In the genomic region with DNA sequence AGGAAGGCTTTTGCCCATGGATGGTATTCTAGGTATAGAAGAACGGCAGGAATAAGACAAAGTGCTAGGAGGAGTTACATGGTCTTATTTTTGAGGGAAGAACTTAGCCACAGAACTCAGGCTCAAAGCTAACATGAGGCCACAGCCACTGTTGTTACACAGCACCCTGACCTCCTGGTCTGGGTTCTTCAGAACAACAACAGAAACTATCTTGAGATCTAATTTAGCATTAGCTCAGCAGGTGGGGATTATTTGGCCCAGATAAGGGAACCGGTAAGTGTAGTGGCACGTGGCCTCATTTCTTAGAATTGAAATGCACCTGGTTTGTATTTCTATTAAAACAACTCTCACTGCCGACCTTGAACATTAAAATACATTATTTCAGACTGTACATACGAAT, we compare ENCODE assay signal across 26 cellular contexts.
"Had no signal": no experiment of that assay in that cellular context is flagged by ENCODE, and none has a peak within 500 bp of the region (broad histone marks: within the 10 kb centered on the region; RNA-seq: fewer than 3 reads in every experiment).

No MANE protein-coding gene starts in this region.

- H3K27me3 ChIP-seq: colonic mucosa, dorsolateral prefrontal cortex, esophagus muscularis mucosa, esophagus squamous epithelium, foreskin keratinocyte, gastrocnemius medialis, gastroesophageal sphincter, heart left ventricle, heart right ventricle, hepatocyte had no signal

- H2AFZ ChIP-seq: hepatocyte had no signal

- H3K79me2 ChIP-seq: hepatocyte had no signal

- H3K4me3 ChIP-seq: colonic mucosa, coronary artery, dorsolateral prefrontal cortex, esophagus muscularis mucosa, esophagus squamous epithelium, gastrocnemius medialis, gastroesophageal sphincter, heart left ventricle, heart right ventricle, hepatocyte had no signal

- ATAC-seq: effector memory CD8-positive, alpha-beta T cell; esophagus mucosa; foreskin keratinocyte; gastrocnemius medialis; gastroesophageal sphincter; heart left ventricle; heart right ventricle had no signal

- H3K4me1 ChIP-seq: colonic mucosa, esophagus squamous epithelium, foreskin keratinocyte, gastrocnemius medialis, gastroesophageal sphincter had no signal

- H3K4me2 ChIP-seq: hepatocyte had no signal

- H3K36me3 ChIP-seq: colonic mucosa, esophagus muscularis mucosa, esophagus squamous epithelium, gastrocnemius medialis, gastroesophageal sphincter, heart left ventricle, heart right ventricle had no signal

- H3K9me3 Mint-ChIP-seq: endodermal cell had no signal

- H3K9me3 ChIP-seq: colonic mucosa, esophagus muscularis mucosa, esophagus squamous epithelium, gastrocnemius medialis, gastroesophageal sphincter, heart left ventricle, heart right ventricle had no signal

- DNase-seq: colonic mucosa; cortex of kidney; dermis blood vessel endothelial cell; dorsolateral prefrontal cortex; effector CD4-positive, alpha-beta T cell; effector CD8-positive, alpha-beta T cell; effector memory CD4-positive, alpha-beta T cell; effector memory CD8-positive, alpha-beta T cell; endodermal cell; erythroblast; esophagus squamous epithelium; foreskin fibroblast; foreskin keratinocyte; foreskin melanocyte; gastrocnemius medialis; glutamatergic neuron; head of caudate nucleus; heart left ventricle; heart right ventricle had no signal

- H3K27ac ChIP-seq: colonic mucosa, coronary artery, dorsolateral prefrontal cortex, epithelial cell of prostate, esophagus muscularis mucosa, esophagus squamous epithelium, foreskin keratinocyte, gastrocnemius medialis, gastroesophageal sphincter, heart left ventricle, heart right ventricle, hepatocyte had no signal

- H3K27me3 Mint-ChIP-seq: dendritic cell treated with granulocyte-macrophage colony-stimulating factor and Interleukin-4, amounts not matched to agents 40 ng/mL and 50 ng/mL, for 4 days; effector memory CD8-positive, alpha-beta T cell had no signal

- H3K27ac Mint-ChIP-seq: dendritic cell treated with granulocyte-macrophage colony-stimulating factor and Interleukin-4, amounts not matched to agents 40 ng/mL and 50 ng/mL, for 4 days; effector memory CD8-positive, alpha-beta T cell; endodermal cell had no signal

- H3K4me3 Mint-ChIP-seq: dendritic cell treated with granulocyte-macrophage colony-stimulating factor and Interleukin-4, amounts not matched to agents 40 ng/mL and 50 ng/mL, for 4 days; effector memory CD8-positive, alpha-beta T cell; endodermal cell had no signal
